ENCODE assay signal across 1 cellular context in genomic region chr5:62412549-62413329, GRCh38.
TF ChIP-seq lines count a peak whose summit lies in the region.

Gene IPO11, plus strand, starts transcription at chr5:62412763. Its CDS starts 24,517 bp downstream, at chr5:62437280.

TF ChIP-seq in HepG2, 621 proteins besides CTCF, POLR2A, EP300 and RAD21 (continued from another document and continues in another):
- TF ChIP-seq GRHL1 (CRISPR knock-in tag; conservative IDR thresholded peaks at IDR 0.05) (no peak), THAP9 (CRISPR knock-in tag; IDR thresholded peaks at IDR 0.05; ENCODE audit: borderline replicate concordance) (peak; percentile 93), ZBTB26 (CRISPR knock-in tag; IDR thresholded peaks at IDR 0.05; ENCODE audit: borderline replicate concordance) (peak; percentile 64; the same call in 1 of the 2 replicates), EHMT2 (IDR thresholded peaks at IDR 0.05; ENCODE audit: borderline replicate concordance, low read depth, low read length) (no peak), BCL6 (CRISPR knock-in tag; IDR thresholded peaks at IDR 0.05) (peak; percentile 86), ZFP62 (CRISPR knock-in tag; IDR thresholded peaks at IDR 0.05) (no peak), ZNF276 (CRISPR knock-in tag; IDR thresholded peaks at IDR 0.05; ENCODE audit: low read depth) (no peak), HNRNPH1 (optimal IDR thresholded peaks at IDR 0.05; ENCODE audit: low read depth, low read length) (no peak), THRA (CRISPR knock-in tag; IDR thresholded peaks at IDR 0.05; ENCODE audit: borderline replicate concordance) (0 out of 2 replicates have a peak, but pooled peaks have one; percentile 17), ISL2 (CRISPR knock-in tag; IDR thresholded peaks at IDR 0.05) (peak; percentile 52; the same call in 1 of the 2 replicates), SMAD1 (CRISPR knock-in tag; IDR thresholded peaks at IDR 0.05; ENCODE audit: borderline replicate concordance, low read depth) (no peak), ZNF720 (CRISPR knock-in tag; IDR thresholded peaks at IDR 0.05) (no peak), ZNF615 (CRISPR knock-in tag; IDR thresholded peaks at IDR 0.05; ENCODE audit: borderline replicate concordance) (no peak), HCFC1 (IDR thresholded peaks at IDR 0.05; ENCODE audit: low read depth, low read length) (peak; percentile 85), HOMEZ (CRISPR knock-in tag; IDR thresholded peaks at IDR 0.05; ENCODE audit: low read depth) (0 out of 2 replicates have a peak, but pooled peaks have one; percentile 18), ZNF251 (CRISPR knock-in tag; IDR thresholded peaks at IDR 0.05) (no peak), ETV6 (CRISPR knock-in tag; conservative IDR thresholded peaks at IDR 0.05) (0 out of 2 replicates have a peak, but pooled peaks have one; percentile 20), EZH2 (conservative IDR thresholded peaks at IDR 0.05; ENCODE audit: low read depth, low read length) (no peak), TARDBP (CRISPR knock-in tag; IDR thresholded peaks at IDR 0.05) (peak; percentile 88), ZNF891 (CRISPR knock-in tag; IDR thresholded peaks at IDR 0.05) (no peak; the same call in none of the 2 replicates), ZNF670 (CRISPR knock-in tag; IDR thresholded peaks at IDR 0.05; ENCODE audit: borderline replicate concordance) (no peak), ATRX (CRISPR knock-in tag; IDR thresholded peaks at IDR 0.05; ENCODE audit: borderline replicate concordance) (no peak), ZNF468 (CRISPR knock-in tag; IDR thresholded peaks at IDR 0.05) (no peak), GLMP (CRISPR knock-in tag; IDR thresholded peaks at IDR 0.05; ENCODE audit: borderline replicate concordance) (no peak), GATA4 (IDR thresholded peaks at IDR 0.05; ENCODE audit: borderline replicate concordance, low read depth) (no peak), ZNF264 (CRISPR knock-in tag; IDR thresholded peaks at IDR 0.05) (no peak), CEBPG (CRISPR knock-in tag; IDR thresholded peaks at IDR 0.05) (no peak; the same call in 1 of the 2 replicates), ZNF572 (CRISPR knock-in tag; IDR thresholded peaks at IDR 0.05) (no peak), ZNF44 (CRISPR knock-in tag; IDR thresholded peaks at IDR 0.05) (peak; percentile 73; the same call in 1 of the 2 replicates), SUZ12 (IDR thresholded peaks at IDR 0.05; ENCODE audit: low read depth, low read length) (no peak), REPIN1 (CRISPR knock-in tag; IDR thresholded peaks at IDR 0.05; ENCODE audit: borderline replicate concordance, low read depth) (peak; percentile 81; the same call in 1 of the 2 replicates), TRIM24 (CRISPR knock-in tag; IDR thresholded peaks at IDR 0.05) (no peak), ZNF746 (CRISPR knock-in tag; IDR thresholded peaks at IDR 0.05) (no peak), ZNF839 (CRISPR knock-in tag; IDR thresholded peaks at IDR 0.05; ENCODE audit: borderline replicate concordance) (peak; percentile 87; the same call in 1 of the 2 replicates), TERF1 (CRISPR knock-in tag; IDR thresholded peaks at IDR 0.05) (no peak), HHEX (CRISPR knock-in tag; IDR thresholded peaks at IDR 0.05) (no peak), GZF1 (CRISPR knock-in tag; IDR thresholded peaks at IDR 0.05) (peak; percentile 71; the same call in 1 of the 2 replicates), CCDC6 (CRISPR knock-in tag; IDR thresholded peaks at IDR 0.05) (no peak), ZNF124 (CRISPR knock-in tag; IDR thresholded peaks at IDR 0.05) (0 out of 2 replicates have a peak, but pooled peaks have one; percentile 38), SALL2 (CRISPR knock-in tag; IDR thresholded peaks at IDR 0.05) (peak; percentile 77; the same call in 1 of the 2 replicates), ZNF292 (CRISPR knock-in tag; IDR thresholded peaks at IDR 0.05; ENCODE audit: borderline replicate concordance, low read depth) (peak; percentile 53; the same call in 1 of the 2 replicates), MZF1 (CRISPR knock-in tag; IDR thresholded peaks at IDR 0.05; ENCODE audit: borderline replicate concordance) (0 out of 2 replicates have a peak, but pooled peaks have one; percentile 25), ZFP1 (CRISPR knock-in tag; IDR thresholded peaks at IDR 0.05) (0 out of 2 replicates have a peak, but pooled peaks have one; percentile 44), RARG (CRISPR knock-in tag; IDR thresholded peaks at IDR 0.05; ENCODE audit: low read depth) (no peak), ZNF367 (CRISPR knock-in tag; IDR thresholded peaks at IDR 0.05; ENCODE audit: borderline replicate concordance) (no peak), HOXA5 (CRISPR knock-in tag; IDR thresholded peaks at IDR 0.05) (peak; percentile 38; the same call in 1 of the 2 replicates), MYPOP (CRISPR knock-in tag; IDR thresholded peaks at IDR 0.05) (no peak), ZNF792 (CRISPR knock-in tag; IDR thresholded peaks at IDR 0.05) (no peak), IKZF1 (IDR thresholded peaks at IDR 0.05) (no peak), PAX8 (CRISPR knock-in tag; IDR thresholded peaks at IDR 0.05; ENCODE audit: borderline replicate concordance) (no peak), ZSCAN20 (CRISPR knock-in tag; IDR thresholded peaks at IDR 0.05; ENCODE audit: borderline replicate concordance) (no peak)
